Comparison of ENCODE assay signal across 1 cellular context in genomic region chr2:241041557-241042158, GRCh38.
TF ChIP-seq lines count a peak whose summit lies in the region.

No MANE protein-coding gene starts in this region.

TF ChIP-seq in GM12878, 131 proteins besides CTCF, POLR2A, EP300 and RAD21 (continued from another document and continues in another):
- TF ChIP-seq USF1 (IDR thresholded peaks at IDR 0.05; ENCODE audit: borderline replicate concordance, extremely low read length, insufficient read depth, low read depth, low read length) (no peak), ZBED1 (IDR thresholded peaks at IDR 0.05; ENCODE audit: borderline replicate concordance) (no peak), ZNF687 (IDR thresholded peaks at IDR 0.05) (peak; percentile 88), BACH1 (IDR thresholded peaks at IDR 0.05; ENCODE audit: borderline replicate concordance) (no peak), PAX8 (IDR thresholded peaks at IDR 0.05) (no peak), PML (IDR thresholded peaks at IDR 0.05; ENCODE audit: low read length) (0 out of 2 replicates have a peak, but pooled peaks have one; percentile 43), MAX (IDR thresholded peaks at IDR 0.05; ENCODE audit: low read depth, low read length) (no peak), POU2F2 (IDR thresholded peaks at IDR 0.05; ENCODE audit: borderline replicate concordance, low read depth, low read length) (peak; percentile 38; the same call in 1 of the 3 replicates), ZNF274 (IDR thresholded peaks at IDR 0.05; ENCODE audit: insufficient read depth, insufficient read length) (no peak), RELB (IDR thresholded peaks at IDR 0.05; ENCODE audit: low read depth) (peak; percentile 94), SMAD1 (IDR thresholded peaks at IDR 0.05; ENCODE audit: low read depth, partially characterized antibody) (no peak), PKNOX1 (IDR thresholded peaks at IDR 0.05) (peak; percentile 95), CHD4 (IDR thresholded peaks at IDR 0.05) (no peak), ZNF24 (IDR thresholded peaks at IDR 0.05) (no peak), HDAC2 (IDR thresholded peaks at IDR 0.05) (no peak), TARDBP (IDR thresholded peaks at IDR 0.05; ENCODE audit: borderline replicate concordance) (no peak), TCF7 (IDR thresholded peaks at IDR 0.05; ENCODE audit: borderline replicate concordance) (no peak), MEF2B (IDR thresholded peaks at IDR 0.05; ENCODE audit: partially characterized antibody, poor library complexity, severe bottlenecking) (peak; percentile 13), MTA2 (IDR thresholded peaks at IDR 0.05; ENCODE audit: low read depth) (peak; percentile 94), ESRRA (IDR thresholded peaks at IDR 0.05; ENCODE audit: low read length) (no peak), ZNF384 (IDR thresholded peaks at IDR 0.05; ENCODE audit: borderline replicate concordance, low read depth, low read length) (peak; percentile 81), BCLAF1 (IDR thresholded peaks at IDR 0.05) (no peak), RUNX3 (IDR thresholded peaks at IDR 0.05; ENCODE audit: low read length) (peak; percentile 9; the same call in 1 of the 2 replicates), RB1 (IDR thresholded peaks at IDR 0.05; ENCODE audit: borderline replicate concordance) (0 out of 2 replicates have a peak, but pooled peaks have one; percentile 19), ZNF592 (IDR thresholded peaks at IDR 0.05) (no peak), YBX1 (IDR thresholded peaks at IDR 0.05) (no peak), NFYA (IDR thresholded peaks at IDR 0.05; ENCODE audit: borderline replicate concordance, low read depth, low read length) (no peak), MXI1 (IDR thresholded peaks at IDR 0.05; ENCODE audit: low read depth, low read length) (peak; percentile 48; the same call in 1 of the 2 replicates), TBL1XR1 (IDR thresholded peaks at IDR 0.05; ENCODE audit: low read depth, low read length) (no peak), STAT3 (IDR thresholded peaks at IDR 0.05; ENCODE audit: low read depth, low read length) (no peak), RBBP5 (conservative IDR thresholded peaks at IDR 0.05) (no peak), BMI1 (IDR thresholded peaks at IDR 0.05; ENCODE audit: borderline replicate concordance) (peak; percentile 54; the same call in 1 of the 2 replicates), MLLT1 (IDR thresholded peaks at IDR 0.05) (peak; percentile 80), ZNF217 (IDR thresholded peaks at IDR 0.05) (no peak), IKZF1 (conservative IDR thresholded peaks at IDR 0.05) (peak; percentile 86), SRF (IDR thresholded peaks at IDR 0.05; ENCODE audit: low read depth in 2 of 2, low read length in 2 of 2) (no peak), USF2 (IDR thresholded peaks at IDR 0.05; ENCODE audit: borderline replicate concordance, low read depth, low read length) (no peak; the same call in 1 of the 2 replicates), HCFC1 (IDR thresholded peaks at IDR 0.05; ENCODE audit: low read length) (0 out of 2 replicates have a peak, but pooled peaks have one; percentile 13), E2F8 (IDR thresholded peaks at IDR 0.05; ENCODE audit: low read depth, partially characterized antibody) (no peak), CREM (IDR thresholded peaks at IDR 0.05; ENCODE audit: low read depth) (peak; percentile 84), SPI1 (IDR thresholded peaks at IDR 0.05; ENCODE audit: borderline replicate concordance, insufficient read depth, low read depth, low read length) (peak; percentile 83), KLF5 (IDR thresholded peaks at IDR 0.05; ENCODE audit: partially characterized antibody) (peak; percentile 45), CHD2 (IDR thresholded peaks at IDR 0.05; ENCODE audit: borderline replicate concordance, low read depth, low read length) (no peak)
